ENCODE assay signal across 19 cellular contexts in genomic region chr6:39140556-39141191, GRCh38. TPM values are rescaled to one million over a fixed set of nuclear protein-coding genes. Genes with fewer than 3 reads are reported as not detected.
A peak's percentile ranks its signal among the peaks of the same experiment; 100 is the strongest.
DNase-seq lines count a peak whose midpoint lies in the region; ATAC-seq and TF ChIP-seq lines count a peak whose summit lies in the region.
"Had no signal": no experiment of that assay in that cellular context is flagged by ENCODE, and none has a peak within 500 bp of the region (broad histone marks: within the 10 kb centered on the region; RNA-seq: fewer than 3 reads in every experiment).

No MANE protein-coding gene starts in this region.

- no peaks in the 10 kb centered on the region for H3K27me3 Mint-ChIP-seq in stimulated activated naive CD8-positive, alpha-beta T cell treated with anti-CD3 and anti-CD28 coated beads, Interleukin-15, Interleukin-2, amounts not matched to agents 100 ng/mL and 50 ng/mL, for 24 hours

- H3K9me3 Mint-ChIP-seq in stimulated activated naive CD8-positive, alpha-beta T cell treated with anti-CD3 and anti-CD28 coated beads, Interleukin-15, Interleukin-2, amounts not matched to agents 100 ng/mL and 50 ng/mL, for 24 hours: peaks cover 21% of the 10 kb centered on the region

- H3K27ac Mint-ChIP-seq in stimulated activated naive CD8-positive, alpha-beta T cell treated with anti-CD3 and anti-CD28 coated beads, Interleukin-15, Interleukin-2, amounts not matched to agents 100 ng/mL and 50 ng/mL, for 24 hours: peak overlapping the region; percentile 64
- H3K27ac Mint-ChIP-seq: CD4-positive, alpha-beta T cell; HFFc6 had no signal

- peaks cover 10% of the 10 kb centered on the region for H3K36me3 Mint-ChIP-seq in stimulated activated naive CD8-positive, alpha-beta T cell treated with anti-CD3 and anti-CD28 coated beads, Interleukin-15, Interleukin-2, amounts not matched to agents 100 ng/mL and 50 ng/mL, for 24 hours (ENCODE audit: low read depth)

- H3K4me3 ChIP-seq in heart left ventricle (no peak overlapping the region), right cardiac atrium (ENCODE audit: low read length) (no peak overlapping the region), upper lobe of right lung (no peak overlapping the region), vagina (no peak overlapping the region)
- H3K4me3 ChIP-seq: A549 had no signal

- H3K4me1 Mint-ChIP-seq in stimulated activated naive CD8-positive, alpha-beta T cell treated with anti-CD3 and anti-CD28 coated beads, Interleukin-15, Interleukin-2, amounts not matched to agents 100 ng/mL and 50 ng/mL, for 24 hours (ENCODE audit: low read depth): peaks cover 38% of the 10 kb centered on the region

- ATAC-seq in heart left ventricle (peak in 3 of 4 donors; percentile 74 to 94 (median 86)), right cardiac atrium (peak in 1 of 2 donors; percentile 81), upper lobe of right lung (peak; percentile 59)
- no peak for ATAC-seq in stimulated activated naive CD8-positive, alpha-beta T cell treated with anti-CD3 and anti-CD28 coated beads, Interleukin-15, Interleukin-2, amounts not matched to agents 100 U/mL and 50 U/mL, for 24 hours
- ATAC-seq: A549, HCT116 had no signal

- intact Hi-C loops in heart left ventricle (cut with DNase I): no loop called here
- intact Hi-C loops in cardiac septum (cut with DNase I): no loop called here
- intact Hi-C loops in right cardiac atrium (cut with DNase I): no loop called here
- intact Hi-C loops in upper lobe of right lung (cut with DNase I): no loop called here
- intact Hi-C loops in vagina (cut with DNase I): no loop called here

- peaks cover 0 to 20% (median 11%) of the 10 kb centered on the region in 12 donors for H3K9me3 ChIP-seq in heart left ventricle
- no peaks in the 10 kb centered on the region for H3K9me3 ChIP-seq in right cardiac atrium (ENCODE audit: control insufficient read depth, low read length)
- peaks cover 6% of the 10 kb centered on the region for H3K9me3 ChIP-seq in upper lobe of right lung
- no peaks in the 10 kb centered on the region for H3K9me3 ChIP-seq in vagina
- H3K9me3 ChIP-seq: A549, Caco-2 had no signal

- H3K36me3 ChIP-seq in heart left ventricle (no peaks in the 10 kb centered on the region), upper lobe of right lung (no peaks in the 10 kb centered on the region), vagina (no peaks in the 10 kb centered on the region)

- H3K4me3 Mint-ChIP-seq in stimulated activated naive CD8-positive, alpha-beta T cell treated with anti-CD3 and anti-CD28 coated beads, Interleukin-15, Interleukin-2, amounts not matched to agents 100 ng/mL and 50 ng/mL, for 24 hours: no peak overlapping the region
- H3K4me3 Mint-ChIP-seq: CD4-positive, alpha-beta T cell; HFFc6 had no signal

- H3K4me1 ChIP-seq in heart left ventricle (peaks cover 0 to 8% (median 0%) of the 10 kb centered on the region in 12 donors), right cardiac atrium (ENCODE audit: control insufficient read depth, insufficient read depth, low read length) (peaks cover 3% of the 10 kb centered on the region), upper lobe of right lung (no peaks in the 10 kb centered on the region), vagina (peaks cover 8% of the 10 kb centered on the region)
- H3K4me1 ChIP-seq: A549, Caco-2 had no signal

- DNase-seq in heart left ventricle: peak in 3 of 5 donors; percentile 36 to 54 (median 54)
- no peak for DNase-seq in cardiac septum (ENCODE audit: low spot score)
- DNase-seq in stimulated activated naive CD8-positive, alpha-beta T cell treated with anti-CD3 and anti-CD28 coated beads, Interleukin-15, Interleukin-2, amounts not matched to agents 100 U/mL and 50 U/mL, for 24 hours: no peak
- peak in 2 of 3 donors; percentile 24 to 57 for DNase-seq in right cardiac atrium
- DNase-seq in upper lobe of right lung: no peak
- DNase-seq in cerebellum (ENCODE audit: low spot score): no peak
- no peak for DNase-seq in vagina (ENCODE audit: extremely low spot score in 2 of 2)
- DNase-seq: AML-193; Caco-2; CD4-positive, alpha-beta T cell; GDM1; GOT3; H7; HFFc6 had no signal

- WGBS in heart left ventricle, 4 donors: 47 to 56% (median 51%) methylated on average over 7 of the region's 7 CpGs
- 51% methylated on average over 7 of the region's 7 CpGs for WGBS in right cardiac atrium

- peaks cover 0 to 4% (median 0%) of the 10 kb centered on the region in 9 donors for H3K27me3 ChIP-seq in heart left ventricle
- no peaks in the 10 kb centered on the region for H3K27me3 ChIP-seq in right cardiac atrium (ENCODE audit: control insufficient read depth, insufficient read depth)
- no peaks in the 10 kb centered on the region for H3K27me3 ChIP-seq in upper lobe of right lung
- no peaks in the 10 kb centered on the region for H3K27me3 ChIP-seq in vagina

- TF ChIP-seq CTCF in heart left ventricle (IDR thresholded peaks at IDR 0.05): no peak
- TF ChIP-seq CTCF in upper lobe of right lung (IDR thresholded peaks at IDR 0.05): no peak
- TF ChIP-seq CTCF in vagina (IDR thresholded peaks at IDR 0.05): no peak

- H3K27ac ChIP-seq in heart left ventricle (peak overlapping the region in 5 of 12 donors; percentile 13 to 66 (median 49)), right cardiac atrium (ENCODE audit: low read length) (no peak overlapping the region), upper lobe of right lung (no peak overlapping the region), vagina (no peak overlapping the region)
- H3K27ac ChIP-seq: 22Rv1, A549, C4-2B had no signal

- no peak for TF ChIP-seq POLR2A in heart left ventricle (IDR thresholded peaks at IDR 0.05)
- no peak for TF ChIP-seq POLR2A in vagina (IDR thresholded peaks at IDR 0.05)

RNA-seq across cellular contexts. Expression of gene SAYSD1, which starts 25.7 kb away (rescaled TPM):
- total RNA-seq in heart left ventricle (10 to 100 TPM in 4 of 9 donors, 1 to 10 TPM in 5; 6.5 to 14.6 (median 9.2) TPM), cardiac septum (6.7 TPM), right cardiac atrium (10 to 100 TPM in 2 of 4 donors, 1 to 10 TPM in 2; 8.3 to 11.7 (median 9.9) TPM), upper lobe of right lung (15.2 TPM), cerebellum (20.8 TPM), vagina (10.6 TPM)
- polyA plus RNA-seq in heart left ventricle (10 to 100 TPM in 1 of 2 donors, 1 to 10 TPM in 1; 9.6 to 10.3 TPM), right cardiac atrium (12.6 TPM)

Comparison
In these comparisons a context has a peak if more than half of its experiments do, and no peak if none do; other contexts are left out.
1. DNase-seq: peak in heart left ventricle (3 of 5) and right cardiac atrium (2 of 3); none in cardiac septum (single experiment), stimulated activated naive CD8-positive, alpha-beta T cell treated with anti-CD3 and anti-CD28 coated beads, Interleukin-15, Interleukin-2, amounts not matched to agents 100 U/mL and 50 U/mL, for 24 hours (single experiment), upper lobe of right lung (single experiment), cerebellum (single experiment) and vagina (0 of 2).